ENCODE assay signal across 8 cellular contexts in the genomic region with DNA sequence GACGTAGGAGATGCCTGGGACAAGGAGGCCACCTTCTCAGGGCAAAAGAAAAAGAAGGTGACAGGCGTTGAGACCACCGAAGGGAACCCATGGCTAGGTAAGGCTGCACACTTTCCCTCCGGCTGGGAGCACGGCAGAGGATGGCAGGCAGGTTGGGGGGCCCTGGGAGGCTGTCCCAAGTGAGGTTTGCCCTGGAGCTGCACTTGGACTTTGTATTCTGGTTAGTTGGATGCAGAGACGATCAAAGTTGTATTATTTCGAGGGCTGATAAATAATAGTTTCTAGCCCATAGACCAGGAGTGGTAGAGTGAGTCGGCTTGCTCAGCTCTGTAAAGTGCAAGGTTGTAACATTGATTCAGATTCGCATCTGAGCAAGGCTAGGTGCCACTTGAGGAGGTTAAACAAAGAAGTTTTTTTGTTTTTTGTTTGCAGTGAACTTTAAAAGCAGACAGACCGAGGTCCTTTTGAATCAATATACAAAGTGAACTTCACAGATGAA. TPM values are rescaled to one million over a fixed set of nuclear protein-coding genes. Genes with fewer than 3 reads are reported as not detected.
DNase-seq lines count a peak whose midpoint lies in the region; ATAC-seq and TF ChIP-seq lines count a peak whose summit lies in the region.

No MANE protein-coding gene starts in this region.

- H3K4me3 ChIP-seq in MG63 (peak overlapping the region; percentile 80), ectodermal cell (ENCODE audit: insufficient read depth, low read depth, low read length) (peak overlapping the region; percentile 96)

- intact Hi-C loops in CD14-positive monocyte (cut with micrococcal nuclease), result loop anchor here (2.0 to 5.0 kb wide), 2 partner anchors 38 to 39 kb away; partner anchors contain the start of gene SLC25A28 (in 2 of the 2)

- H3K36me3 Mint-ChIP-seq in CD14-positive monocyte, result peaks cover 15 to 16% of the 10 kb centered on the region in 2 donors
- H3K36me3 Mint-ChIP-seq in naive B cell, result no peaks in the 10 kb centered on the region

- TF ChIP-seq CTCF in CD14-positive monocyte (IDR thresholded peaks at IDR 0.05), result no peak

- H3K27ac ChIP-seq in ectodermal cell (ENCODE audit: insufficient read depth, low read depth, low read length, poor library complexity, severe bottlenecking), result no peak overlapping the region

- H3K4me1 ChIP-seq in ectodermal cell (ENCODE audit: control insufficient read depth, insufficient read depth, low read length), result no peaks in the 10 kb centered on the region

- H3K9me3 ChIP-seq in MG63 (no peaks in the 10 kb centered on the region), ectodermal cell (ENCODE audit: control insufficient read depth, low read length) (no peaks in the 10 kb centered on the region)

- H3K4me1 Mint-ChIP-seq in CD14-positive monocyte, result peaks cover 55% of the 10 kb centered on the region
- H3K4me1 Mint-ChIP-seq in naive B cell, result peaks cover 19 to 23% (median 22%) of the 10 kb centered on the region in 3 donors

- H3K36me3 ChIP-seq in MG63 (peaks cover 18% of the 10 kb centered on the region), ectodermal cell (ENCODE audit: control insufficient read depth, insufficient read depth, low read length) (no peaks in the 10 kb centered on the region)

- H3K27me3 ChIP-seq in MG63, result no peaks in the 10 kb centered on the region
- H3K27me3 ChIP-seq in ectodermal cell (ENCODE audit: control insufficient read depth, insufficient read depth, low read length, poor library complexity, severe bottlenecking), result peaks cover 33% of the 10 kb centered on the region

- H3K27ac Mint-ChIP-seq in CD14-positive monocyte (peak overlapping the region; percentile 60 to 95 (median 88)), naive B cell (peak overlapping the region in 2 of 6 donors; percentile 51 to 85)

- no peak for ATAC-seq in naive B cell (ENCODE audit: low read depth in 2 of 2)
- no peak for ATAC-seq in HG03175 (IDR thresholded peaks at IDR 0.05; ENCODE audit: unreplicated experiment)

- H3K4me3 Mint-ChIP-seq in CD14-positive monocyte (peak overlapping the region; percentile 86 to 95), naive B cell (peak overlapping the region; percentile 73 to 93 (median 89))

- WGBS in ectodermal cell, 2 experiments, result 21% methylated on average over 9 of the region's 10 CpGs

- no peaks in the 10 kb centered on the region for H3K9me3 Mint-ChIP-seq in CD14-positive monocyte
- H3K9me3 Mint-ChIP-seq in naive B cell, result no peaks in the 10 kb centered on the region

- DNase-seq in CD14-positive monocyte (ENCODE audit: low spot score) (no peak), MG63 (peak; percentile 2), naive B cell (no peak), activated gamma-delta T cell (lab: John Stamatoyannopoulos, UW) (no peak), NCI-H1092 (lab: John Stamatoyannopoulos, UW) (no peak), HCEC 1CT (no peak)

- peaks cover 0 to 5% (median 0%) of the 10 kb centered on the region in 3 donors for H3K27me3 Mint-ChIP-seq in CD14-positive monocyte (ENCODE audit: low read depth in 3 of 3)
- H3K27me3 Mint-ChIP-seq in naive B cell, result peaks cover 4 to 12% (median 10%) of the 10 kb centered on the region in 3 donors

RNA-seq across cellular contexts. Expression of gene ENTPD7, which starts 0.6 kb away (rescaled TPM):
- 1 to 10 TPM; 2.2 to 2.9 TPM for polyA plus RNA-seq in CD14-positive monocyte
- total RNA-seq in MG63 (2014; rRNA removed; shearing (Covaris generic); ENCODE audit: low replicate concordance), result 9.8 and 11.8 TPM in 2 replicates
- polyA plus RNA-seq in ectodermal cell (2013, experiment 1 of 4), result 11.3 TPM
- 11.8 TPM for polyA plus RNA-seq in ectodermal cell (2013, experiment 2 of 4)
- 7.7 TPM for polyA plus RNA-seq in ectodermal cell (2013, experiment 3 of 4)
- 8.8 TPM for polyA plus RNA-seq in ectodermal cell (2013, experiment 4 of 4)
- polyA plus RNA-seq in naive B cell (ENCODE audit: low read depth in 6 of 6), result under 1 TPM in 5 of 6 donors, not detected in 1; 0.32 to 0.85 (median 0.55) TPM

RNA-seq across cellular contexts. Expression of gene SLC25A28, which starts 39.7 kb away (rescaled TPM):
- 10 to 100 TPM; 15.4 to 15.5 TPM for polyA plus RNA-seq in CD14-positive monocyte
- 20.0 and 35.3 TPM in 2 replicates for total RNA-seq in MG63 (2014; rRNA removed; shearing (Covaris generic); ENCODE audit: low replicate concordance)
- polyA plus RNA-seq in ectodermal cell (2013, experiment 1 of 4), result 30.0 TPM
- 33.2 TPM for polyA plus RNA-seq in ectodermal cell (2013, experiment 2 of 4)
- 28.7 TPM for polyA plus RNA-seq in ectodermal cell (2013, experiment 3 of 4)
- polyA plus RNA-seq in ectodermal cell (2013, experiment 4 of 4), result 35.8 TPM
- 10 to 100 TPM; 18.0 to 47.8 (median 28.4) TPM for polyA plus RNA-seq in naive B cell (ENCODE audit: low read depth in 6 of 6)
